Comparison of ENCODE assay signal across 13 cellular contexts in genomic region chr1:62849031-62849430, GRCh38.
DNase-seq lines count a peak whose midpoint lies in the region; ATAC-seq and TF ChIP-seq lines count a peak whose summit lies in the region.
"Had no signal": no experiment of that assay in that cellular context is flagged by ENCODE, and none has a peak within 500 bp of the region (broad histone marks: within the 10 kb centered on the region; RNA-seq: fewer than 3 reads in every experiment).

No MANE protein-coding gene starts in this region.

- TF ChIP-seq CTCF in LNCaP clone FGC (IDR thresholded peaks at IDR 0.05; ENCODE audit: control insufficient read depth, extremely low read depth, insufficient read depth): peak; percentile 48
- peak; percentile 17 for TF ChIP-seq CTCF in astrocyte of the spinal cord (IDR thresholded peaks at IDR 0.05; ENCODE audit: low read depth, low read length)
- peak in 3 of 4 donors; percentile 16 to 25 (median 19) for TF ChIP-seq CTCF in right lobe of liver (IDR thresholded peaks at IDR 0.05)

- no peaks in the 10 kb centered on the region for H3K36me3 ChIP-seq in right lobe of liver
- H3K36me3 ChIP-seq: colonic mucosa had no signal

- no peak for TF ChIP-seq POLR2A in right lobe of liver (IDR thresholded peaks at IDR 0.05)

- no peaks in the 10 kb centered on the region for H3K9me3 ChIP-seq in right lobe of liver
- H3K9me3 ChIP-seq: colonic mucosa, esophagus muscularis mucosa had no signal

- intact Hi-C loops in right lobe of liver (cut with DNase I): no loop called here

- peak; percentile 31 for DNase-seq in H4 (ENCODE audit: low spot score)
- no peak for DNase-seq in LNCaP clone FGC (ENCODE audit: low read depth)
- DNase-seq in astrocyte of the spinal cord (ENCODE audit: low read depth, low spot score): no peak
- DNase-seq in right lobe of liver: no peak
- no peak for DNase-seq in HUDEP-2 (lab: John Stamatoyannopoulos, UW; ENCODE audit: unreplicated experiment in 76 of 76)
- DNase-seq: activated CD4-positive, CD25-positive, alpha-beta regulatory T cell treated with anti-CD3 and anti-CD28 coated beads, Interleukin-2, amount 50 U/mL, for 72 hours; colonic mucosa; NCI-H1417; NCI-H774; occipital lobe had no signal

- H3K4me3 ChIP-seq in LNCaP clone FGC (ENCODE audit: low read depth, low read length) (no peak overlapping the region), astrocyte of the spinal cord (ENCODE audit: low read depth, low read length) (no peak overlapping the region), right lobe of liver (no peak overlapping the region)
- H3K4me3 ChIP-seq: colonic mucosa, esophagus muscularis mucosa had no signal

- ATAC-seq in right lobe of liver (no peak), GM18873 (IDR thresholded peaks at IDR 0.05; ENCODE audit: low FRiP score, unreplicated experiment) (no peak), HG03196 (IDR thresholded peaks at IDR 0.05; ENCODE audit: unreplicated experiment) (no peak)

- H3K27me3 ChIP-seq in right lobe of liver: no peaks in the 10 kb centered on the region
- H3K27me3 ChIP-seq: colonic mucosa, esophagus muscularis mucosa had no signal

- WGBS in right lobe of liver (ENCODE audit: insufficient coverage, low coverage, low lambda C conversion rate, missing lambda C conversion rate): 72% methylated on average over 4 of the region's 4 CpGs

- no peaks in the 10 kb centered on the region for H3K4me1 ChIP-seq in right lobe of liver
- H3K4me1 ChIP-seq: colonic mucosa, esophagus muscularis mucosa had no signal

- no peak overlapping the region for H3K27ac ChIP-seq in right lobe of liver
- H3K27ac ChIP-seq: colonic mucosa, esophagus muscularis mucosa had no signal

- in situ Hi-C loops in astrocyte of the spinal cord (cut with HindIII; ENCODE audit: low sequenced_read_pairs): no loop called here
